Comparison of ENCODE assay signal across 1 cellular context in the genomic region with DNA sequence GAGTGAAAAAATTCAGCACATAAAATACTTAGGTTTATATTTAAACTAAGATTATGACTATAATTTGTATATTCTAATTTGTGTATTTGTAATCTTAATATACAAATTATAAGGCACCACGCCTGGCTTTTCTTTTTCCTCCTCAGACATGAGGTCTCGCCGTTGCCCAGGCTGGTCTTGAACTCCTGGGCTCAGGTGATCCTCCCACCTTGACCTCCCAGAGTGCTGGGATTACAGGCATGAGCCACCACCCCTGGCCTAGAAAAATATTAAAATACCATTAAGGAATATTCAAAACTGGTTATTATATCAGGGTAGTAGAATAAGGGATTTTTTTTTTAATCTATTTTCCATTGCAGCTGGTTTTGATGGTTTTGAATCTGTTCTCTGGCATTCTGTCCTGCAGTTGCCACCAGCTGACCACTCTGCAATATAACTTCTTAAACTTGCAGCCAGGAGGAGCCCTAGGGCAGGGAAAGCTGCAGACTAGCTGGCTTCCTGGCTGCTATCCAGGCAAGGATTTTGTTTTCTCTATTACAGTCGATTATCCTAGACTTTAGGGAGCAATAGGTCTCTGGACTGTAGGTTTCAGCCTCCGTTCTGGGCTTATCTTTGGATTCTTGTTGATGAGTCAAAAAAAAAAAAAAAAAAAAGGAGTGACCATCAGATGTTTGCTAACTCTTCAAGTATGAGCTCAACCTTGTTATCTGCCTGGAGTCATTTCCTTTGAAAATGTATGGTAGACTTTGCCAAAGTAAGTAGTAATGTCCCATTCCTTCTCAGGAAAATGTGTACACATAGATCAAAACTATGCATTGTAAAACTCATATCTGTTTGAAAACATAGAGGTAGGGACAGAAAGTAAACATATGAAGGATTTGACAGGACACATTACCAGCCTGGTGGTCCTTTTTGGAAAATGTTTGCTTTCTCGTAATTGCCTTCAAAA.
A peak's percentile ranks its signal among the peaks of the same experiment; 100 is the strongest.
TF ChIP-seq lines count a peak whose summit lies in the region.

No MANE protein-coding gene starts in this region.

TF ChIP-seq in K562, 482 proteins besides CTCF, POLR2A, EP300 and RAD21 (continued from another document and continues in another):
- TF ChIP-seq, protein P1, sequence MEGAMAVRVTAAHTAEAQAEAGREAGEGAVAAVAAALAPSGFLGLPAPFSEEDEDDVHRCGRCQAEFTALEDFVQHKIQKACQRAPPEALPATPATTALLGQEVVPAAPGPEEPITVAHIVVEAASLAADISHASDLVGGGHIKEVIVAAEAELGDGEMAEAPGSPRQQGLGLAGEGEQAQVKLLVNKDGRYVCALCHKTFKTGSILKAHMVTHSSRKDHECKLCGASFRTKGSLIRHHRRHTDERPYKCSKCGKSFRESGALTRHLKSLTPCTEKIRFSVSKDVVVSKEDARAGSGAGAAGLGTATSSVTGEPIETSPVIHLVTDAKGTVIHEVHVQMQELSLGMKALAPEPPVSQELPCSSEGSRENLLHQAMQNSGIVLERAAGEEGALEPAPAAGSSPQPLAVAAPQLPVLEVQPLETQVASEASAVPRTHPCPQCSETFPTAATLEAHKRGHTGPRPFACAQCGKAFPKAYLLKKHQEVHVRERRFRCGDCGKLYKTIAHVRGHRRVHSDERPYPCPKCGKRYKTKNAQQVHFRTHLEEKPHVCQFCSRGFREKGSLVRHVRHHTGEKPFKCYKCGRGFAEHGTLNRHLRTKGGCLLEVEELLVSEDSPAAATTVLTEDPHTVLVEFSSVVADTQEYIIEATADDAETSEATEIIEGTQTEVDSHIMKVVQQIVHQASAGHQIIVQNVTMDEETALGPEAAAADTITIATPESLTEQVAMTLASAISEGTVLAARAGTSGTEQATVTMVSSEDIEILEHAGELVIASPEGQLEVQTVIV (CRISPR knock-in tag; IDR thresholded peaks at IDR 0.05; ENCODE audit: borderline replicate concordance) = no peak
- TF ChIP-seq U2AF1 (optimal IDR thresholded peaks at IDR 0.05; ENCODE audit: low read depth, low read length) (no peak), CBFA2T3 (IDR thresholded peaks at IDR 0.05) (peak; percentile 78), KAT7 (CRISPR knock-in tag; IDR thresholded peaks at IDR 0.05; ENCODE audit: borderline replicate concordance) (no peak), ZNF507 (tag; conservative IDR thresholded peaks at IDR 0.05) (no peak), ZEB2 (IDR thresholded peaks at IDR 0.05) (no peak), TCFL5 (CRISPR knock-in tag; conservative IDR thresholded peaks at IDR 0.05) (no peak), USF2 (CRISPR knock-in tag; IDR thresholded peaks at IDR 0.05) (0 out of 2 replicates have a peak, but pooled peaks have one; percentile 13), SMARCB1 (IDR thresholded peaks at IDR 0.05; ENCODE audit: insufficient read length, low read depth) (no peak), ZNF134 (CRISPR knock-in tag; conservative IDR thresholded peaks at IDR 0.05) (no peak), KDM1A (IDR thresholded peaks at IDR 0.05) (peak in 1 of 2 experiments; percentile 62; a peak in 1 of 4 replicates), TEAD2 (tag; IDR thresholded peaks at IDR 0.05) (no peak), NEUROD1 (IDR thresholded peaks at IDR 0.05; ENCODE audit: borderline replicate concordance, low read depth, low read length, partially characterized antibody) (no peak), UBTF (IDR thresholded peaks at IDR 0.05; ENCODE audit: borderline replicate concordance in 1 of 2, low read depth in 2 of 2, low read length in 2 of 2) (no peak), PHF21A (IDR thresholded peaks at IDR 0.05; ENCODE audit: borderline replicate concordance, low read depth) (no peak), NR2C2 (CRISPR knock-in tag; IDR thresholded peaks at IDR 0.05) (no peak), NR2C2 (tag; IDR thresholded peaks at IDR 0.05) (peak; percentile 52; the same call in 1 of the 2 replicates), ATF1 (CRISPR knock-in tag; IDR thresholded peaks at IDR 0.05) (no peak), ATF1 (tag; IDR thresholded peaks at IDR 0.05) (peak; percentile 52), CREM (IDR thresholded peaks at IDR 0.05; ENCODE audit: low read depth) (peak; percentile 53; the same call in 1 of the 2 replicates), LCOR (CRISPR knock-in tag; IDR thresholded peaks at IDR 0.05) (peak; percentile 76; the same call in 1 of the 2 replicates), EP400 (IDR thresholded peaks at IDR 0.05) (peak; percentile 46; the same call in 1 of the 2 replicates), BHLHE40 (IDR thresholded peaks at IDR 0.05; ENCODE audit: low read length) (peak; percentile 35; the same call in 1 of the 2 replicates), NFIC (IDR thresholded peaks at IDR 0.05) (peak; percentile 99), SMAD4 (CRISPR knock-in tag; conservative IDR thresholded peaks at IDR 0.05) (peak; percentile 45), POU5F1 (IDR thresholded peaks at IDR 0.05; ENCODE audit: borderline replicate concordance, low read depth, low read length, partially characterized antibody) (no peak), POLR2AphosphoS2 (IDR thresholded peaks at IDR 0.05; ENCODE audit: low read length) (no peak), KHSRP (IDR thresholded peaks at IDR 0.05) (no peak), BACH1 (tag; IDR thresholded peaks at IDR 0.05) (no peak), MBD2 (IDR thresholded peaks at IDR 0.05; ENCODE audit: borderline replicate concordance, low read depth) (no peak), ETV6 (IDR thresholded peaks at IDR 0.05; ENCODE audit: borderline replicate concordance in 1 of 2, low read depth in 2 of 2, low read length in 1 of 2) (no peak), ETV6 (CRISPR knock-in tag; IDR thresholded peaks at IDR 0.05; ENCODE audit: borderline replicate concordance) (no peak), SP1 (CRISPR knock-in tag; IDR thresholded peaks at IDR 0.05) (peak; percentile 71), DDX20 (tag; IDR thresholded peaks at IDR 0.05; ENCODE audit: low read depth) (no peak), ZNF75A (CRISPR knock-in tag; IDR thresholded peaks at IDR 0.05) (0 out of 2 replicates have a peak, but pooled peaks have one; percentile 41), YY1 (IDR thresholded peaks at IDR 0.05; ENCODE audit: borderline replicate concordance in 1 of 3, control insufficient read depth in 1 of 3, extremely low read depth in 1 of 3, insufficient read depth in 3 of 3, insufficient read length in 1 of 3, insufficient replicate concordance in 2 of 3, low read depth in 1 of 3, low read length in 2 of 3) (no peak), FOXJ2 (tag; IDR thresholded peaks at IDR 0.05) (peak; percentile 66), HOXB6 (CRISPR knock-in tag; IDR thresholded peaks at IDR 0.05; ENCODE audit: borderline replicate concordance) (no peak), GTF2A2 (tag; IDR thresholded peaks at IDR 0.05) (no peak), HDAC2 (IDR thresholded peaks at IDR 0.05) (peak; percentile 72; the same call in 1 of the 2 replicates), RBM34 (IDR thresholded peaks at IDR 0.05; ENCODE audit: borderline replicate concordance, insufficient read depth, low read length) (no peak), SMARCA4 (IDR thresholded peaks at IDR 0.05) (peak; percentile 84)
- TF ChIP-seq, protein P2, sequence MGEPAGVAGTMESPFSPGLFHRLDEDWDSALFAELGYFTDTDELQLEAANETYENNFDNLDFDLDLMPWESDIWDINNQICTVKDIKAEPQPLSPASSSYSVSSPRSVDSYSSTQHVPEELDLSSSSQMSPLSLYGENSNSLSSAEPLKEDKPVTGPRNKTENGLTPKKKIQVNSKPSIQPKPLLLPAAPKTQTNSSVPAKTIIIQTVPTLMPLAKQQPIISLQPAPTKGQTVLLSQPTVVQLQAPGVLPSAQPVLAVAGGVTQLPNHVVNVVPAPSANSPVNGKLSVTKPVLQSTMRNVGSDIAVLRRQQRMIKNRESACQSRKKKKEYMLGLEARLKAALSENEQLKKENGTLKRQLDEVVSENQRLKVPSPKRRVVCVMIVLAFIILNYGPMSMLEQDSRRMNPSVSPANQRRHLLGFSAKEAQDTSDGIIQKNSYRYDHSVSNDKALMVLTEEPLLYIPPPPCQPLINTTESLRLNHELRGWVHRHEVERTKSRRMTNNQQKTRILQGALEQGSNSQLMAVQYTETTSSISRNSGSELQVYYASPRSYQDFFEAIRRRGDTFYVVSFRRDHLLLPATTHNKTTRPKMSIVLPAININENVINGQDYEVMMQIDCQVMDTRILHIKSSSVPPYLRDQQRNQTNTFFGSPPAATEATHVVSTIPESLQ (CRISPR knock-in tag; IDR thresholded peaks at IDR 0.05) = no peak
- TF ChIP-seq, protein P3, sequence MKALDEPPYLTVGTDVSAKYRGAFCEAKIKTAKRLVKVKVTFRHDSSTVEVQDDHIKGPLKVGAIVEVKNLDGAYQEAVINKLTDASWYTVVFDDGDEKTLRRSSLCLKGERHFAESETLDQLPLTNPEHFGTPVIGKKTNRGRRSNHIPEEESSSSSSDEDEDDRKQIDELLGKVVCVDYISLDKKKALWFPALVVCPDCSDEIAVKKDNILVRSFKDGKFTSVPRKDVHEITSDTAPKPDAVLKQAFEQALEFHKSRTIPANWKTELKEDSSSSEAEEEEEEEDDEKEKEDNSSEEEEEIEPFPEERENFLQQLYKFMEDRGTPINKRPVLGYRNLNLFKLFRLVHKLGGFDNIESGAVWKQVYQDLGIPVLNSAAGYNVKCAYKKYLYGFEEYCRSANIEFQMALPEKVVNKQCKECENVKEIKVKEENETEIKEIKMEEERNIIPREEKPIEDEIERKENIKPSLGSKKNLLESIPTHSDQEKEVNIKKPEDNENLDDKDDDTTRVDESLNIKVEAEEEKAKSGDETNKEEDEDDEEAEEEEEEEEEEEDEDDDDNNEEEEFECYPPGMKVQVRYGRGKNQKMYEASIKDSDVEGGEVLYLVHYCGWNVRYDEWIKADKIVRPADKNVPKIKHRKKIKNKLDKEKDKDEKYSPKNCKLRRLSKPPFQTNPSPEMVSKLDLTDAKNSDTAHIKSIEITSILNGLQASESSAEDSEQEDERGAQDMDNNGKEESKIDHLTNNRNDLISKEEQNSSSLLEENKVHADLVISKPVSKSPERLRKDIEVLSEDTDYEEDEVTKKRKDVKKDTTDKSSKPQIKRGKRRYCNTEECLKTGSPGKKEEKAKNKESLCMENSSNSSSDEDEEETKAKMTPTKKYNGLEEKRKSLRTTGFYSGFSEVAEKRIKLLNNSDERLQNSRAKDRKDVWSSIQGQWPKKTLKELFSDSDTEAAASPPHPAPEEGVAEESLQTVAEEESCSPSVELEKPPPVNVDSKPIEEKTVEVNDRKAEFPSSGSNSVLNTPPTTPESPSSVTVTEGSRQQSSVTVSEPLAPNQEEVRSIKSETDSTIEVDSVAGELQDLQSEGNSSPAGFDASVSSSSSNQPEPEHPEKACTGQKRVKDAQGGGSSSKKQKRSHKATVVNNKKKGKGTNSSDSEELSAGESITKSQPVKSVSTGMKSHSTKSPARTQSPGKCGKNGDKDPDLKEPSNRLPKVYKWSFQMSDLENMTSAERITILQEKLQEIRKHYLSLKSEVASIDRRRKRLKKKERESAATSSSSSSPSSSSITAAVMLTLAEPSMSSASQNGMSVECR (CRISPR knock-in tag; IDR thresholded peaks at IDR 0.05) = peak; percentile 32; the same call in 1 of the 2 replicates
- TF ChIP-seq, protein P4, sequence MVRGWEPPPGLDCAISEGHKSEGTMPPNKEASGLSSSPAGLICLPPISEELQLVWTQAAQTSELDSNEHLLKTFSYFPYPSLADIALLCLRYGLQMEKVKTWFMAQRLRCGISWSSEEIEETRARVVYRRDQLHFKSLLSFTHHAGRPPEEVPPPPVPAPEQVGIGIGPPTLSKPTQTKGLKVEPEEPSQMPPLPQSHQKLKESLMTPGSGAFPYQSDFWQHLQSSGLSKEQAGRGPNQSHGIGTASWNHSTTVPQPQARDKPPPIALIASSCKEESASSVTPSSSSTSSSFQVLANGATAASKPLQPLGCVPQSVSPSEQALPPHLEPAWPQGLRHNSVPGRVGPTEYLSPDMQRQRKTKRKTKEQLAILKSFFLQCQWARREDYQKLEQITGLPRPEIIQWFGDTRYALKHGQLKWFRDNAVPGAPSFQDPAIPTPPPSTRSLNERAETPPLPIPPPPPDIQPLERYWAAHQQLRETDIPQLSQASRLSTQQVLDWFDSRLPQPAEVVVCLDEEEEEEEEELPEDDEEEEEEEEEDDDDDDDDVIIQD (CRISPR knock-in tag; IDR thresholded peaks at IDR 0.05) = no peak
